Comparison of ENCODE assay signal across 12 cellular contexts in genomic region chr18:46338213-46338612, GRCh38.
A peak's percentile ranks its signal among the peaks of the same experiment; 100 is the strongest.
DNase-seq lines count a peak whose midpoint lies in the region; ATAC-seq and TF ChIP-seq lines count a peak whose summit lies in the region.
"Had no signal": no experiment of that assay in that cellular context is flagged by ENCODE, and none has a peak within 500 bp of the region (broad histone marks: within the 10 kb centered on the region; RNA-seq: fewer than 3 reads in every experiment).

No MANE protein-coding gene starts in this region.

- H3K9me3 Mint-ChIP-seq in endothelial cell (ENCODE audit: unreplicated experiment): no peaks in the 10 kb centered on the region

- H3K9me3 ChIP-seq in cardiac muscle cell (ENCODE audit: low read depth): no peaks in the 10 kb centered on the region
- H3K9me3 ChIP-seq: suprapubic skin had no signal

- peaks cover 34% of the 10 kb centered on the region for H3K4me1 Mint-ChIP-seq in endothelial cell (ENCODE audit: unreplicated experiment)

- peak overlapping the region; percentile 80 for H3K27ac ChIP-seq in cardiac muscle cell
- H3K27ac ChIP-seq: suprapubic skin had no signal

- H3K4me3 ChIP-seq in cardiac muscle cell: no peak overlapping the region
- H3K4me3 ChIP-seq: suprapubic skin had no signal

- intact Hi-C loops in left cardiac atrium (cut with DNase I): loop anchor here in 1 of 2 donors (10.0 kb wide), 1 partner anchor 77 kb away; no protein-coding TSS in a partner anchor

- TF ChIP-seq CTCF in cardiac muscle cell (IDR thresholded peaks at IDR 0.05; ENCODE audit: low read depth, low read length) (no peak), endothelial cell (IDR thresholded peaks at IDR 0.05; ENCODE audit: unreplicated experiment) (no peak)

- H3K27me3 Mint-ChIP-seq in endothelial cell (ENCODE audit: unreplicated experiment): peaks cover 9% of the 10 kb centered on the region

- H3K4me3 Mint-ChIP-seq in endothelial cell (ENCODE audit: unreplicated experiment): no peak overlapping the region

- no peak overlapping the region for H3K27ac Mint-ChIP-seq in endothelial cell (ENCODE audit: unreplicated experiment)

- no peaks in the 10 kb centered on the region for H3K36me3 ChIP-seq in cardiac muscle cell
- H3K36me3 ChIP-seq: suprapubic skin had no signal

- H3K36me3 Mint-ChIP-seq in endothelial cell (ENCODE audit: low read depth, unreplicated experiment): peaks cover 5% of the 10 kb centered on the region

- no peaks in the 10 kb centered on the region for H3K27me3 ChIP-seq in cardiac muscle cell

- DNase-seq in cardiac muscle cell (ENCODE audit: low read depth in 1 of 2, low spot score in 1 of 2) (peak in 1 of 2 donors; percentile 68), left cardiac atrium (no peak), NCI-H82 (lab: John Stamatoyannopoulos, UW) (peak; percentile 97), left kidney (ENCODE audit: low read depth, low spot score) (peak; percentile 82), cerebellar nuclear complex (lab: John Stamatoyannopoulos, UW) (no peak), endothelial cell (ENCODE audit: low spot score) (no peak)
- DNase-seq: activated effector memory CD4-positive, alpha-beta T cell treated with anti-CD3 and anti-CD28 coated beads, Interleukin-2, amount 50 U/mL, for 16 hours; dermis blood vessel endothelial cell; left colon had no signal

- peaks cover 49% of the 10 kb centered on the region for H3K4me1 ChIP-seq in cardiac muscle cell (ENCODE audit: low read depth)

- ATAC-seq in left cardiac atrium (no peak), HG03565 (IDR thresholded peaks at IDR 0.05; ENCODE audit: unreplicated experiment) (no peak), GM21515 (IDR thresholded peaks at IDR 0.05; ENCODE audit: unreplicated experiment) (no peak)
- ATAC-seq: left colon had no signal

Comparison
In these comparisons a context has a peak if more than half of its experiments do, and no peak if none do; other contexts are left out.
1. DNase-seq: peak in NCI-H82 (single experiment) and left kidney (single experiment); none in left cardiac atrium (single experiment), cerebellar nuclear complex (0 of 2) and endothelial cell (single experiment).